Comparison of ENCODE assay signal across 19 cellular contexts in the genomic region with DNA sequence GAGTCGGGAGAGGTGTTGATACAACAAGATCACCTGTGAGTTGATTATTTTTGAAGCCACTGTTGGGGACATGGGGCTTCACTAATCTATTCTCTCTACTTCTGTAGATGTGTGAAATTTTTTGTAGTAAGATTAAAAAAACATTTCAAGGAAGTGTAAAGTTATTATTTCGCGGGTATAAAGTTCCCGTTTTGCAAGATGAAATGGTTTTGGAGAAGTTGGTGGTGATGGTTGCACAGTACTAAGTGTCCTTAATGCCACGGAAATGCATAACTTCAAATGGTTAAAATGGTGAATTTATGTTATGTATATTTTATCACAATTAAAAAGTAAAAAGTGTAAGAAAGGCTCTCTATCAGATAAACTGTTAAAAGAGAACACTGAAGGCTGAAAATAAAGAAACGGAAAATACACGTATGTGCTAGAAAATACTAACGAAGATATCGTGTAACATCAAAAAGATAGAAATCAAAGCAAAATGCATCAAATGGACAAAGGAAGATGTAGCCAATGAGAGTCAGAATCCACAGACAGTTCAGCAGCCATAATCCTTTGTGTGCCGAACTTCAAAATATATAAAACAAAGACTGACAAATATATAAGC. TPM values are rescaled to one million over a fixed set of nuclear protein-coding genes. Genes with fewer than 3 reads are reported as not detected.
DNase-seq lines count a peak whose midpoint lies in the region; ATAC-seq, FAIRE-seq and TF ChIP-seq lines count a peak whose summit lies in the region.
"Had no signal": no experiment of that assay in that cellular context is flagged by ENCODE, and none has a peak within 500 bp of the region (broad histone marks: within the 10 kb centered on the region; RNA-seq: fewer than 3 reads in every experiment).

No MANE protein-coding gene starts in this region.

- intact Hi-C loops in activated CD4-positive, alpha-beta T cell treated with anti-CD3 and anti-CD28 coated beads, Interleukin-2, amount 10 ng/mL, durations not matched to agents 24 days and 14 days (cut with micrococcal nuclease) = loop anchor here (10.0 kb wide), 1 partner anchor 269 kb away; a partner anchor contains a TSS
- intact Hi-C loops in activated B cell treated with CpG ODN at 0.5 μM for 24 hours (cut with micrococcal nuclease) = loop anchor here (10.0 kb wide), 1 partner anchor 589 kb away; a partner anchor contains a TSS

- no peaks in the 10 kb centered on the region for H3K9me3 ChIP-seq in Karpas-422 (ENCODE audit: low read length)
- H3K9me3 ChIP-seq: mucosa of descending colon, Peyer's patch had no signal

- H3K4me2 ChIP-seq in Karpas-422 (ENCODE audit: low read depth, low read length, poor library complexity, severe bottlenecking) = peak overlapping the region; percentile 92
- H3K4me2 ChIP-seq: KMS-11 had no signal

- no peak overlapping the region for H3K4me3 ChIP-seq in Karpas-422 (ENCODE audit: low read length)
- H3K4me3 ChIP-seq: mucosa of descending colon, Peyer's patch had no signal

- no peaks in the 10 kb centered on the region for H3K27me3 Mint-ChIP-seq in activated CD4-positive, alpha-beta T cell treated with anti-CD3 and anti-CD28 coated beads, Interleukin-2, amount 10 ng/mL, durations not matched to agents 24 days and 14 days
- no peaks in the 10 kb centered on the region for H3K27me3 Mint-ChIP-seq in activated B cell treated with CpG ODN at 0.5 μM for 24 hours
- no peaks in the 10 kb centered on the region for H3K27me3 Mint-ChIP-seq in natural killer cell treated with Interleukin-12 subunit alpha and Interleukin-12 subunit beta and Interleukin-15 and Interleukin-18, amount 100 ng/mL, for 72 hours

- H3K79me2 ChIP-seq in Karpas-422 (ENCODE audit: low read length) = peaks cover 50% of the 10 kb centered on the region

- no peaks in the 10 kb centered on the region for H3K36me3 ChIP-seq in Karpas-422 (ENCODE audit: insufficient read depth, low read length)
- H3K36me3 ChIP-seq: Peyer's patch had no signal

- no peak for ATAC-seq in activated B cell treated with CpG ODN at 0.5 μM for 24 hours (ENCODE audit: low read depth)
- no peak for ATAC-seq in natural killer cell treated with Interleukin-12 subunit alpha and Interleukin-12 subunit beta and Interleukin-15 and Interleukin-18, amount 100 ng/mL, for 72 hours
- ATAC-seq: left lobe of liver, mucosa of descending colon had no signal

- H3K4me3 Mint-ChIP-seq in activated CD4-positive, alpha-beta T cell treated with anti-CD3 and anti-CD28 coated beads, Interleukin-2, amount 10 ng/mL, durations not matched to agents 24 days and 14 days = peak overlapping the region; percentile 94
- peak overlapping the region; percentile 24 for H3K4me3 Mint-ChIP-seq in activated B cell treated with CpG ODN at 0.5 μM for 24 hours
- H3K4me3 Mint-ChIP-seq in natural killer cell treated with Interleukin-12 subunit alpha and Interleukin-12 subunit beta and Interleukin-15 and Interleukin-18, amount 100 ng/mL, for 72 hours = peak overlapping the region; percentile 80

- H3K36me3 Mint-ChIP-seq in activated CD4-positive, alpha-beta T cell treated with anti-CD3 and anti-CD28 coated beads, Interleukin-2, amount 10 ng/mL, durations not matched to agents 24 days and 14 days (ENCODE audit: low read depth) = peaks cover 17% of the 10 kb centered on the region
- peaks cover 7% of the 10 kb centered on the region for H3K36me3 Mint-ChIP-seq in activated B cell treated with CpG ODN at 0.5 μM for 24 hours (ENCODE audit: low read depth)
- peaks cover 6% of the 10 kb centered on the region for H3K36me3 Mint-ChIP-seq in natural killer cell treated with Interleukin-12 subunit alpha and Interleukin-12 subunit beta and Interleukin-15 and Interleukin-18, amount 100 ng/mL, for 72 hours

- TF ChIP-seq CTCF in activated B cell treated with CpG ODN at 0.5 μM for 24 hours (IDR thresholded peaks at IDR 0.05) = no peak

- no peak overlapping the region for H2AFZ ChIP-seq in Karpas-422 (ENCODE audit: low read length)

- peak overlapping the region; percentile 96 for H3K27ac ChIP-seq in Karpas-422 (ENCODE audit: low read length)
- H3K27ac ChIP-seq: KMS-11 had no signal

- no peak overlapping the region for H3K9ac ChIP-seq in Karpas-422 (ENCODE audit: low read length)
- H3K9ac ChIP-seq: KMS-11 had no signal

- POLR2A ChIA-PET in activated B cell treated with CpG ODN at 0.5 μM for 24 hours (lab: Charles Lee) = no interaction called here

- H4K20me1 ChIP-seq in Karpas-422 (ENCODE audit: insufficient read depth, low read depth, low read length) = peaks cover 6% of the 10 kb centered on the region; the same call in 1 of the 2 replicates

- H3K27ac Mint-ChIP-seq in activated CD4-positive, alpha-beta T cell treated with anti-CD3 and anti-CD28 coated beads, Interleukin-2, amount 10 ng/mL, durations not matched to agents 24 days and 14 days = peak overlapping the region; percentile 99
- H3K27ac Mint-ChIP-seq in activated B cell treated with CpG ODN at 0.5 μM for 24 hours = peak overlapping the region; percentile 83
- peak overlapping the region; percentile 88 to 90 for H3K27ac Mint-ChIP-seq in natural killer cell treated with Interleukin-12 subunit alpha and Interleukin-12 subunit beta and Interleukin-15 and Interleukin-18, amount 100 ng/mL, for 72 hours

- no peaks in the 10 kb centered on the region for H3K27me3 ChIP-seq in Karpas-422 (ENCODE audit: low read length)
- H3K27me3 ChIP-seq: Peyer's patch had no signal

- no peak for DNase-seq in activated CD4-positive, alpha-beta T cell treated with anti-CD3 and anti-CD28 coated beads, Interleukin-2, amount 10 ng/mL, durations not matched to agents 24 days and 14 days
- DNase-seq in activated CD4-positive, alpha-beta T cell treated with anti-CD3 and anti-CD28 coated beads for 1 hour = no peak
- DNase-seq in Karpas-422 = no peak
- DNase-seq in activated B cell treated with CpG ODN at 0.5 μM for 24 hours = no peak
- DNase-seq in natural killer cell treated with Interleukin-12 subunit alpha and Interleukin-12 subunit beta and Interleukin-15 and Interleukin-18, amount 100 ng/mL, for 72 hours (ENCODE audit: low spot score) = no peak
- no peak for DNase-seq in NCI-H1417 treated with DMSO at 0.1 percent for 48 hours (lab: John Stamatoyannopoulos, UW)
- no peak for DNase-seq in NCI-H82 (lab: John Stamatoyannopoulos, UW)
- no peak for DNase-seq in GM19239 (ENCODE audit: insufficient read length, low spot score)
- DNase-seq: activated CD4-positive, alpha-beta T cell treated with anti-CD3 and anti-CD28 coated beads, Interleukin-2, amount 50 U/mL, for 48 hours; central memory CD4-positive, alpha-beta T cell; foreskin fibroblast; mucosa of descending colon; NCI-H2029; NCI-H510A treated with DMSO at 0.1 percent for 48 hours; Peyer's patch had no signal

- no peaks in the 10 kb centered on the region for H3K9me3 Mint-ChIP-seq in activated CD4-positive, alpha-beta T cell treated with anti-CD3 and anti-CD28 coated beads, Interleukin-2, amount 10 ng/mL, durations not matched to agents 24 days and 14 days
- no peaks in the 10 kb centered on the region for H3K9me3 Mint-ChIP-seq in activated B cell treated with CpG ODN at 0.5 μM for 24 hours
- H3K9me3 Mint-ChIP-seq in natural killer cell treated with Interleukin-12 subunit alpha and Interleukin-12 subunit beta and Interleukin-15 and Interleukin-18, amount 100 ng/mL, for 72 hours = no peaks in the 10 kb centered on the region

- H3K4me1 Mint-ChIP-seq in activated CD4-positive, alpha-beta T cell treated with anti-CD3 and anti-CD28 coated beads, Interleukin-2, amount 10 ng/mL, durations not matched to agents 24 days and 14 days = peaks cover 68% of the 10 kb centered on the region
- peaks cover 91% of the 10 kb centered on the region for H3K4me1 Mint-ChIP-seq in activated B cell treated with CpG ODN at 0.5 μM for 24 hours
- H3K4me1 Mint-ChIP-seq in natural killer cell treated with Interleukin-12 subunit alpha and Interleukin-12 subunit beta and Interleukin-15 and Interleukin-18, amount 100 ng/mL, for 72 hours (ENCODE audit: low read depth in 2 of 2) = peaks cover 66 to 75% of the 10 kb centered on the region in 2 donors

- CTCF ChIA-PET in activated B cell treated with CpG ODN at 0.5 μM for 24 hours (lab: Charles Lee) = no interaction called here

- FAIRE-seq in GM19239 (lab: Jason Lieb, UNC) = no peak
- FAIRE-seq: D721Med, GM18507 had no signal

- no peaks in the 10 kb centered on the region for H3K9me2 ChIP-seq in Karpas-422 (replicated peaks; ENCODE audit: insufficient read depth, low read length)

- peaks cover 77% of the 10 kb centered on the region for H3K4me1 ChIP-seq in Karpas-422 (ENCODE audit: low read length)

RNA-seq across cellular contexts. Expression of a gene that starts 2.9 kb away (rescaled TPM):
- total RNA-seq in activated CD4-positive, alpha-beta T cell treated with anti-CD3 and anti-CD28 coated beads, Interleukin-2, amount 10 ng/mL, durations not matched to agents 24 days and 14 days = 265 and 266 TPM in 2 replicates
- total RNA-seq in Karpas-422 (2014; rRNA removed; shearing (Covaris generic); ENCODE audit: low replicate concordance) = 252 and 484 TPM in 2 replicates
- total RNA-seq in activated B cell treated with CpG ODN at 0.5 μM for 24 hours = 124 and 131 TPM in 2 replicates
- total RNA-seq in natural killer cell treated with Interleukin-12 subunit alpha and Interleukin-12 subunit beta and Interleukin-15 and Interleukin-18, amount 100 ng/mL, for 72 hours = 1,000 to 10,000 TPM in 1 of 2 donors, 100 to 1,000 TPM in 1; 448 to 1,246 TPM

RNA-seq across cellular contexts. Expression of a gene that starts 16.2 kb away (rescaled TPM):
- 74.6 and 80.8 TPM in 2 replicates for total RNA-seq in activated CD4-positive, alpha-beta T cell treated with anti-CD3 and anti-CD28 coated beads, Interleukin-2, amount 10 ng/mL, durations not matched to agents 24 days and 14 days
- 12.2 and 48.7 TPM in 2 replicates for total RNA-seq in Karpas-422 (2014; rRNA removed; shearing (Covaris generic); ENCODE audit: low replicate concordance)
- 26.0 and 34.7 TPM in 2 replicates for total RNA-seq in activated B cell treated with CpG ODN at 0.5 μM for 24 hours
- 10 to 100 TPM; 43.5 to 83.6 TPM for total RNA-seq in natural killer cell treated with Interleukin-12 subunit alpha and Interleukin-12 subunit beta and Interleukin-15 and Interleukin-18, amount 100 ng/mL, for 72 hours

RNA-seq across cellular contexts. Expression of a gene that starts 50.1 kb away (rescaled TPM):
- total RNA-seq in activated CD4-positive, alpha-beta T cell treated with anti-CD3 and anti-CD28 coated beads, Interleukin-2, amount 10 ng/mL, durations not matched to agents 24 days and 14 days = 44.2 and 46.5 TPM in 2 replicates
- total RNA-seq in Karpas-422 (2014; rRNA removed; shearing (Covaris generic); ENCODE audit: low replicate concordance) = 37.8 and 44.7 TPM in 2 replicates
- 35.3 and 36.6 TPM in 2 replicates for total RNA-seq in activated B cell treated with CpG ODN at 0.5 μM for 24 hours
- 10 to 100 TPM; 69.4 to 81.7 TPM for total RNA-seq in natural killer cell treated with Interleukin-12 subunit alpha and Interleukin-12 subunit beta and Interleukin-15 and Interleukin-18, amount 100 ng/mL, for 72 hours

Comparison
In these comparisons a context has a peak if more than half of its experiments do, and no peak if none do; other contexts are left out.
1. H3K4me3 Mint-ChIP-seq: peak in every context shown above with its lines; median percentile 94 in activated CD4-positive, alpha-beta T cell treated with anti-CD3 and anti-CD28 coated beads, Interleukin-2, amount 10 ng/mL, durations not matched to agents 24 days and 14 days; 80 in natural killer cell treated with Interleukin-12 subunit alpha and Interleukin-12 subunit beta and Interleukin-15 and Interleukin-18, amount 100 ng/mL, for 72 hours; 24 in activated B cell treated with CpG ODN at 0.5 μM for 24 hours.